In the genomic region with DNA sequence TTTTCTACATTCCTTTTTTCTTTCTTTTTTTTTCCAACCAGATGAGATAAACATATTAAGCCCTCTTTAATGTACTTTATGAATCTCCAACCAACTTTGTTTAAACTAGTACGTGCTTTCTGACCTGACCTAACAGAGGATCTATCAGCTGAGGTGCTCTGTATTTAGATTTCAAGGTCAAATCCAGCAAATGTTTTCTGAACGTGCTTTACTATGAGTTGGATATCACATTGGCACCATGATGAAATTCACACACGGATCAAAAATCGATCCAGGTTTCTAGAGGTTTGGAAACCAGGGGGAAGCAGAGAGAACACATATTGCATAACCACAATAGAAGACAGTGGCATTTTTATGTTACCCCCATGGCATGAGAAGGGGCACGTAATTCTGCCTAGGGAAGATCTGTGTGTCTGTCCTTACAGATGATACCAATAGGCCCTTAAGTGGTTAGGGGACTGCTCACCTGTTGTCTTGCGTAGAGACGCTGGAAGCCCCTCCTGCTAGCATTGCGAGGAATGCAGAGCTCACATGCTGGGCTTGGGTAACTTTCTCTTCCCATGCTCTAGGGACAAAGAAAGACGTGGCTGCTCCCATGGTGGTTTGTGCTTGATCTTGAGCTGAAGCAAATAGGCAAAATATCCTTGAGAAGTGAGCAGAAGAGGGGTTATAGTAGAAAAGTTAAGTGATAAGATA, we compare ENCODE assay signal across 2 cellular contexts.
TF ChIP-seq lines count a peak whose summit lies in the region.

No MANE protein-coding gene starts in this region.

TF ChIP-seq in liver, 16 proteins besides CTCF, POLR2A, EP300 and RAD21:
- no peak for TF ChIP-seq TAF1 (conservative IDR thresholded peaks at IDR 0.05)
- TF ChIP-seq, protein P1, sequence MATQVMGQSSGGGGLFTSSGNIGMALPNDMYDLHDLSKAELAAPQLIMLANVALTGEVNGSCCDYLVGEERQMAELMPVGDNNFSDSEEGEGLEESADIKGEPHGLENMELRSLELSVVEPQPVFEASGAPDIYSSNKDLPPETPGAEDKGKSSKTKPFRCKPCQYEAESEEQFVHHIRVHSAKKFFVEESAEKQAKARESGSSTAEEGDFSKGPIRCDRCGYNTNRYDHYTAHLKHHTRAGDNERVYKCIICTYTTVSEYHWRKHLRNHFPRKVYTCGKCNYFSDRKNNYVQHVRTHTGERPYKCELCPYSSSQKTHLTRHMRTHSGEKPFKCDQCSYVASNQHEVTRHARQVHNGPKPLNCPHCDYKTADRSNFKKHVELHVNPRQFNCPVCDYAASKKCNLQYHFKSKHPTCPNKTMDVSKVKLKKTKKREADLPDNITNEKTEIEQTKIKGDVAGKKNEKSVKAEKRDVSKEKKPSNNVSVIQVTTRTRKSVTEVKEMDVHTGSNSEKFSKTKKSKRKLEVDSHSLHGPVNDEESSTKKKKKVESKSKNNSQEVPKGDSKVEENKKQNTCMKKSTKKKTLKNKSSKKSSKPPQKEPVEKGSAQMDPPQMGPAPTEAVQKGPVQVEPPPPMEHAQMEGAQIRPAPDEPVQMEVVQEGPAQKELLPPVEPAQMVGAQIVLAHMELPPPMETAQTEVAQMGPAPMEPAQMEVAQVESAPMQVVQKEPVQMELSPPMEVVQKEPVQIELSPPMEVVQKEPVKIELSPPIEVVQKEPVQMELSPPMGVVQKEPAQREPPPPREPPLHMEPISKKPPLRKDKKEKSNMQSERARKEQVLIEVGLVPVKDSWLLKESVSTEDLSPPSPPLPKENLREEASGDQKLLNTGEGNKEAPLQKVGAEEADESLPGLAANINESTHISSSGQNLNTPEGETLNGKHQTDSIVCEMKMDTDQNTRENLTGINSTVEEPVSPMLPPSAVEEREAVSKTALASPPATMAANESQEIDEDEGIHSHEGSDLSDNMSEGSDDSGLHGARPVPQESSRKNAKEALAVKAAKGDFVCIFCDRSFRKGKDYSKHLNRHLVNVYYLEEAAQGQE (IDR thresholded peaks at IDR 0.05) = no peak
- no peak for TF ChIP-seq HNF4G (IDR thresholded peaks at IDR 0.05)
- TF ChIP-seq FOXA2 (IDR thresholded peaks at IDR 0.05) = no peak
- TF ChIP-seq FOXA1 (IDR thresholded peaks at IDR 0.05) = no peak
- peak in 1 of 2 donors; percentile 47 for TF ChIP-seq EGR1 (IDR thresholded peaks at IDR 0.05; ENCODE audit: low read depth in 2 of 2)
- TF ChIP-seq NR2F2 (IDR thresholded peaks at IDR 0.05) = no peak
- peak; percentile 81 for TF ChIP-seq YY1 (IDR thresholded peaks at IDR 0.05)
- TF ChIP-seq, protein P2, sequence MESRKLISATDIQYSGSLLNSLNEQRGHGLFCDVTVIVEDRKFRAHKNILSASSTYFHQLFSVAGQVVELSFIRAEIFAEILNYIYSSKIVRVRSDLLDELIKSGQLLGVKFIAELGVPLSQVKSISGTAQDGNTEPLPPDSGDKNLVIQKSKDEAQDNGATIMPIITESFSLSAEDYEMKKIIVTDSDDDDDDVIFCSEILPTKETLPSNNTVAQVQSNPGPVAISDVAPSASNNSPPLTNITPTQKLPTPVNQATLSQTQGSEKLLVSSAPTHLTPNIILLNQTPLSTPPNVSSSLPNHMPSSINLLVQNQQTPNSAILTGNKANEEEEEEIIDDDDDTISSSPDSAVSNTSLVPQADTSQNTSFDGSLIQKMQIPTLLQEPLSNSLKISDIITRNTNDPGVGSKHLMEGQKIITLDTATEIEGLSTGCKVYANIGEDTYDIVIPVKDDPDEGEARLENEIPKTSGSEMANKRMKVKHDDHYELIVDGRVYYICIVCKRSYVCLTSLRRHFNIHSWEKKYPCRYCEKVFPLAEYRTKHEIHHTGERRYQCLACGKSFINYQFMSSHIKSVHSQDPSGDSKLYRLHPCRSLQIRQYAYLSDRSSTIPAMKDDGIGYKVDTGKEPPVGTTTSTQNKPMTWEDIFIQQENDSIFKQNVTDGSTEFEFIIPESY (IDR thresholded peaks at IDR 0.05) = peak; percentile 60
- TF ChIP-seq, protein P3, sequence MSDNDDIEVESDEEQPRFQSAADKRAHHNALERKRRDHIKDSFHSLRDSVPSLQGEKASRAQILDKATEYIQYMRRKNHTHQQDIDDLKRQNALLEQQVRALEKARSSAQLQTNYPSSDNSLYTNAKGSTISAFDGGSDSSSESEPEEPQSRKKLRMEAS (IDR thresholded peaks at IDR 0.05) = peak; percentile 81
- TF ChIP-seq GABPA (IDR thresholded peaks at IDR 0.05 in 1 of 2, conservative IDR thresholded peaks at IDR 0.05 in 1 of 2) = no peak
- peak in 1 of 2 donors; percentile 70 for TF ChIP-seq RXRA (IDR thresholded peaks at IDR 0.05)
- no peak for TF ChIP-seq SP1 (IDR thresholded peaks at IDR 0.05)
- TF ChIP-seq HNF4A (conservative IDR thresholded peaks at IDR 0.05) = peak; percentile 26 to 70
- TF ChIP-seq JUND (IDR thresholded peaks at IDR 0.05) = peak in 1 of 2 donors; percentile 19
- TF ChIP-seq, protein P4, sequence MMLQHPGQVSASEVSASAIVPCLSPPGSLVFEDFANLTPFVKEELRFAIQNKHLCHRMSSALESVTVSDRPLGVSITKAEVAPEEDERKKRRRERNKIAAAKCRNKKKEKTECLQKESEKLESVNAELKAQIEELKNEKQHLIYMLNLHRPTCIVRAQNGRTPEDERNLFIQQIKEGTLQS (IDR thresholded peaks at IDR 0.05) = no peak

TF ChIP-seq in HepG2, 621 proteins besides CTCF, POLR2A, EP300 and RAD21:
- no peak for TF ChIP-seq FOXK2 (IDR thresholded peaks at IDR 0.05)
- no peak for TF ChIP-seq ZFX (CRISPR knock-in tag; IDR thresholded peaks at IDR 0.05; ENCODE audit: low read depth)
- TF ChIP-seq MIER2 (CRISPR knock-in tag; IDR thresholded peaks at IDR 0.05) = no peak
- TF ChIP-seq ZNF350 (CRISPR knock-in tag; IDR thresholded peaks at IDR 0.05; ENCODE audit: borderline replicate concordance, low read depth) = no peak
- TF ChIP-seq ZNF816 (CRISPR knock-in tag; IDR thresholded peaks at IDR 0.05; ENCODE audit: borderline replicate concordance) = no peak
- no peak for TF ChIP-seq ZNF441 (CRISPR knock-in tag; IDR thresholded peaks at IDR 0.05; ENCODE audit: borderline replicate concordance)
- TF ChIP-seq FLYWCH1 (CRISPR knock-in tag; IDR thresholded peaks at IDR 0.05) = no peak
- no peak for TF ChIP-seq BRCA1 (CRISPR knock-in tag; IDR thresholded peaks at IDR 0.05)
- TF ChIP-seq, protein P5, sequence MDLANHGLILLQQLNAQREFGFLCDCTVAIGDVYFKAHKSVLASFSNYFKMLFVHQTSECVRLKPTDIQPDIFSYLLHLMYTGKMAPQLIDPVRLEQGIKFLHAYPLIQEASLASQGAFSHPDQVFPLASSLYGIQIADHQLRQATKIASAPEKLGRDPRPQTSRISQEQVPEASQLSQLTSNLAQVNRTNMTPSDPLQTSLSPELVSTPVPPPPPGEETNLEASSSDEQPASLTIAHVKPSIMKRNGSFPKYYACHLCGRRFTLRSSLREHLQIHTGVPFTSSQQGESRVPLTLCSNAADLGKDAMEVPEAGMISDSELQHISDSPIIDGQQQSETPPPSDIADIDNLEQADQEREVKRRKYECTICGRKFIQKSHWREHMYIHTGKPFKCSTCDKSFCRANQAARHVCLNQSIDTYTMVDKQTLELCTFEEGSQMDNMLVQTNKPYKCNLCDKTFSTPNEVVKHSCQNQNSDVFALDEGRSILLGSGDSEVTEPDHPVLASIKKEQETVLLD (CRISPR knock-in tag; IDR thresholded peaks at IDR 0.05; ENCODE audit: low read depth) = no peak
- no peak for TF ChIP-seq EZH2 (conservative IDR thresholded peaks at IDR 0.05; ENCODE audit: low read depth, low read length)
- TF ChIP-seq, protein P6, sequence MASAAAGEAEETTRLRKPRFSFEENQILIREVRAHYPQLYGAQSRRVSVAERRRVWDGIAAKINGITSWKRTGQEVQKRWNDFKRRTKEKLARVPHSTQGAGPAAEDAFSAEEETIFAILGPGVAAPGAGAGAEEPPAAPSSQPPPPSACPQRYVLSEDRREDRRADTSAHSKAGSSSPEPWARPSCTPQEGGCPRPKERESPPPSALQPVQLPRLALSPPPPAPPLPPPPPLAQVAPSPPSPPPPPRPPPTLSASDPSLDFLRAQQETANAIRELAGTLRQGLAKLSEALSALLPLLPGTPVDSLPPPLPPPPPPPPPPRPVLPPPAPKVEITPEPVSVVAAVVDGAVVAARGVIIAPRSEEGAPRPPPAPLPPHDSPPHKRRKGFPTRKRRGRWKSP (CRISPR knock-in tag; IDR thresholded peaks at IDR 0.05) = no peak
- no peak for TF ChIP-seq FOXK1 (CRISPR knock-in tag; IDR thresholded peaks at IDR 0.05; ENCODE audit: borderline replicate concordance, low read depth)
- TF ChIP-seq ZNF207 (IDR thresholded peaks at IDR 0.05; ENCODE audit: borderline replicate concordance) = no peak
TF ChIP-seq in HepG2: peak in this region for 0.
